Comparison of ENCODE assay signal across 33 cellular contexts in genomic region chr3:9765865-9766264, GRCh38. TPM values are rescaled to one million over a fixed set of nuclear protein-coding genes. Genes with fewer than 3 reads are reported as not detected.
DNase-seq lines count a peak whose midpoint lies in the region; ATAC-seq, FAIRE-seq and TF ChIP-seq lines count a peak whose summit lies in the region.
"Had no signal": no experiment of that assay in that cellular context is flagged by ENCODE, and none has a peak within 500 bp of the region (broad histone marks: within the 10 kb centered on the region; RNA-seq: fewer than 3 reads in every experiment).

No MANE protein-coding gene starts in this region.

- H3K4me2 ChIP-seq in A549, result no peak overlapping the region

- no peak overlapping the region for H3K4me3 ChIP-seq in A549
- H3K4me3 ChIP-seq in upper lobe of right lung, result no peak overlapping the region
- H3K4me3 ChIP-seq: ascending aorta, gastrocnemius medialis, pancreas, Peyer's patch, suprapubic skin had no signal

- TF ChIP-seq POLR2A in A549 (IDR thresholded peaks at IDR 0.05; ENCODE audit: low read length), result no peak

- TF ChIP-seq EP300 in A549 (IDR thresholded peaks at IDR 0.05), result no peak

- no peak for FAIRE-seq in A549 (lab: Jason Lieb, UNC)
- FAIRE-seq: endometrium, keratinocyte, pancreas, TTC549 had no signal

- H3K27ac ChIP-seq in A549, result no peak overlapping the region
- no peak overlapping the region for H3K27ac ChIP-seq in upper lobe of right lung
- H3K27ac ChIP-seq: ascending aorta, gastrocnemius medialis, HL-60, pancreas, Peyer's patch, suprapubic skin had no signal

- H3K9me3 ChIP-seq in A549, result no peaks in the 10 kb centered on the region
- H3K9me3 ChIP-seq in upper lobe of right lung, result no peaks in the 10 kb centered on the region
- H3K9me3 ChIP-seq: ascending aorta, gastrocnemius medialis, pancreas, Peyer's patch, suprapubic skin had no signal

- intact Hi-C loops in upper lobe of right lung (cut with DNase I) (no loop called here), sciatic nerve (cut with DNase I) (no loop called here)

- TF ChIP-seq CTCF in A549 (IDR thresholded peaks at IDR 0.05) (no peak), upper lobe of right lung (IDR thresholded peaks at IDR 0.05) (no peak)

- peaks cover 26% of the 10 kb centered on the region for H3K4me1 ChIP-seq in A549
- peaks cover 22% of the 10 kb centered on the region for H3K4me1 ChIP-seq in upper lobe of right lung

- CTCF ChIA-PET in A549 (lab: Yijun Ruan, JAX) (interaction anchor here (0.6 to 2.2 kb wide), 6 partner anchors 8 to 181 kb away, joined by 3 to 6 read pairs (median 3); no protein-coding TSS in a partner anchor), HEK293T (lab: Yijun Ruan, JAX) (no interaction called here)

- no peak for TF ChIP-seq RAD21 in A549 (conservative IDR thresholded peaks at IDR 0.05 in 1 of 2, IDR thresholded peaks at IDR 0.05 in 1 of 2)

- H3K36me3 ChIP-seq in upper lobe of right lung, result peaks cover 28% of the 10 kb centered on the region
- H3K36me3 ChIP-seq: gastrocnemius medialis, pancreas, Peyer's patch had no signal

- DNase-seq in A549 (ENCODE audit: low read depth in 1 of 2, low spot score in 1 of 2), result no peak
- peak; percentile 31 for DNase-seq in HEK293T (ENCODE audit: extremely low spot score)
- DNase-seq in amniotic epithelial cell (ENCODE audit: low read depth), result peak; percentile 41
- DNase-seq in kidney tubule cell (ENCODE audit: low spot score), result peak; percentile 34
- no peak for DNase-seq in DMS114 treated with DMSO at 0.1 percent for 48 hours (lab: John Stamatoyannopoulos, UW; ENCODE audit: unreplicated experiment)
- DNase-seq in upper lobe of right lung, result no peak
- no peak for DNase-seq in dermis blood vessel endothelial cell
- no peak for DNase-seq in sciatic nerve (ENCODE audit: low spot score)
- DNase-seq: activated CD8-positive, alpha-beta T cell treated with anti-CD3 and anti-CD28 coated beads, Interleukin-2, amount 10 ng/mL, durations not matched to agents 7 days and 5 days; activated effector memory CD4-positive, alpha-beta T cell treated with Interleukin-2 at 50 U/mL for 16 hours; activated naive CD8-positive, alpha-beta T cell treated with anti-CD3 and anti-CD28 coated beads for 36 hours; C1 segment of cervical spinal cord; COR-L47; DMS79; gastrocnemius medialis; GF-D8; hippocampal formation; naive thymus-derived CD8-positive, alpha-beta T cell; NCI-H1048; NCI-H187; NCI-H2171 treated with DMSO at 0.1 percent for 48 hours; NCI-H524; pancreas; Peyer's patch; right cardiac atrium; stimulated activated CD4-positive, alpha-beta T cell treated with anti-CD3 and anti-CD28 coated beads, Interleukin-12 subunit alpha, Interleukin-12 subunit beta, amount 100 ng/mL, for 4 hours; stimulated activated CD4-positive, alpha-beta T cell treated with anti-CD3 and anti-CD28 coated beads, Interleukin-4, amount 100 ng/mL, for 1 hour had no signal

- no peaks in the 10 kb centered on the region for H3K27me3 ChIP-seq in upper lobe of right lung
- H3K27me3 ChIP-seq: ascending aorta, gastrocnemius medialis, pancreas, Peyer's patch, suprapubic skin had no signal

- WGBS in A549 (ENCODE audit: missing lambda C conversion rate), result 90% methylated on average over 4 of the region's 4 CpGs

- ATAC-seq in A549 (0 out of 6 replicates have a peak, but pooled peaks of 1 of the 2 experiments have one; percentile 7), upper lobe of right lung (no peak), sciatic nerve (no peak)
- ATAC-seq: activated CD8-positive, alpha-beta T cell treated with anti-CD3 and anti-CD28 coated beads, Interleukin-2, amount 10 ng/mL, durations not matched to agents 7 days and 5 days; gastrocnemius medialis; naive thymus-derived CD8-positive, alpha-beta T cell; pancreas; right cardiac atrium had no signal

- POLR2A ChIA-PET in A549 (lab: Yijun Ruan, JAX) (interaction anchor here (1.2 kb wide), 1 partner anchor 16 kb away, joined by 5 read pairs; the partner anchor contains the start of gene OGG1), HEK293T (lab: Yijun Ruan, JAX) (no interaction called here)

TF ChIP-seq in A549, 52 proteins besides CTCF, POLR2A, EP300 and RAD21 (continues in another document):
- TF ChIP-seq, protein P1, sequence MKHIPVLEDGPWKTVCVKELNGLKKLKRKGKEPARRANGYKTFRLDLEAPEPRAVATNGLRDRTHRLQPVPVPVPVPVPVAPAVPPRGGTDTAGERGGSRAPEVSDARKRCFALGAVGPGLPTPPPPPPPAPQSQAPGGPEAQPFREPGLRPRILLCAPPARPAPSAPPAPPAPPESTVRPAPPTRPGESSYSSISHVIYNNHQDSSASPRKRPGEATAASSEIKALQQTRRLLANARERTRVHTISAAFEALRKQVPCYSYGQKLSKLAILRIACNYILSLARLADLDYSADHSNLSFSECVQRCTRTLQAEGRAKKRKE (CRISPR knock-in tag; IDR thresholded peaks at IDR 0.05; ENCODE audit: low read depth), result no peak
- no peak for TF ChIP-seq BHLHE40 (IDR thresholded peaks at IDR 0.05; ENCODE audit: low read depth, low read length)
- no peak for TF ChIP-seq ZC3H11A (IDR thresholded peaks at IDR 0.05)
- peak; percentile 89 for TF ChIP-seq USF2 (IDR thresholded peaks at IDR 0.05)

TF ChIP-seq in HEK293T, 16 proteins besides CTCF, POLR2A, EP300 and RAD21:
- TF ChIP-seq CTBP1 (IDR thresholded peaks at IDR 0.05; ENCODE audit: borderline replicate concordance), result no peak
- TF ChIP-seq SP1 (IDR thresholded peaks at IDR 0.05), result no peak
- no peak for TF ChIP-seq SUZ12 (IDR thresholded peaks at IDR 0.05)
- TF ChIP-seq TARDBP (IDR thresholded peaks at IDR 0.05), result no peak
- TF ChIP-seq FOXK2 (IDR thresholded peaks at IDR 0.05), result no peak
- TF ChIP-seq HDGF (IDR thresholded peaks at IDR 0.05; ENCODE audit: borderline replicate concordance), result no peak

RNA-seq across cellular contexts. Expression of gene CAMK1, which starts 3.9 kb away (rescaled TPM):
- polyA plus RNA-seq in A549 (2011; rRNA removed) (13.5 and 16.0 TPM in 2 replicates), A549 (2017; fragmentation: RNase III; extraction: RNeasy Plus Mini Kit Qiagen cat#74134 plus additional on column Dnase treatment) (15.6 to 16.1 TPM (median 15.9 TPM) in 3 replicates)
- 22.5 and 26.5 TPM in 2 replicates for polyA plus RNA-seq in A549 (2012; cell fraction: cytosol; rRNA removed)
- polyA plus RNA-seq in A549 (2012; cell fraction: nucleus; rRNA removed), result 20.9 and 21.9 TPM in 2 replicates
- polyA minus RNA-seq in A549 (2011; rRNA and poly(A)+ RNA removed), result 11.0 TPM in 2 replicates
- total RNA-seq in upper lobe of right lung (35.7 TPM), dermis blood vessel endothelial cell (34.7 and 40.3 TPM in 2 replicates), sciatic nerve (26.9 TPM)

RNA-seq across cellular contexts. Expression of gene OGG1, which starts 16.1 kb away (rescaled TPM):
- polyA plus RNA-seq in A549 (2011; rRNA removed), result 21.2 and 21.6 TPM in 2 replicates
- 25.9 and 30.9 TPM in 2 replicates for polyA plus RNA-seq in A549 (2012; cell fraction: cytosol; rRNA removed)
- 27.7 and 29.5 TPM in 2 replicates for polyA plus RNA-seq in A549 (2012; cell fraction: nucleus; rRNA removed)
- polyA plus RNA-seq in A549 (2017; fragmentation: RNase III; extraction: RNeasy Plus Mini Kit Qiagen cat#74134 plus additional on column Dnase treatment), result 17.2 to 20.0 TPM (median 18.1 TPM) in 3 replicates
- polyA minus RNA-seq in A549 (2011; rRNA and poly(A)+ RNA removed), result 49.8 and 52.6 TPM in 2 replicates
- total RNA-seq in upper lobe of right lung, result 17.2 TPM
- total RNA-seq in dermis blood vessel endothelial cell, result 15.5 and 16.6 TPM in 2 replicates
- 31.2 TPM for total RNA-seq in sciatic nerve

RNA-seq across cellular contexts. Expression of gene TADA3, which starts 26.4 kb away (rescaled TPM):
- polyA plus RNA-seq in A549 (2011; rRNA removed) (42.6 and 49.2 TPM in 2 replicates), A549 (2017; fragmentation: RNase III; extraction: RNeasy Plus Mini Kit Qiagen cat#74134 plus additional on column Dnase treatment) (44.3 to 53.6 TPM (median 50.3 TPM) in 3 replicates)
- polyA plus RNA-seq in A549 (2012; cell fraction: cytosol; rRNA removed), result 50.2 and 57.1 TPM in 2 replicates
- 36.8 and 43.0 TPM in 2 replicates for polyA plus RNA-seq in A549 (2012; cell fraction: nucleus; rRNA removed)
- 46.9 and 52.3 TPM in 2 replicates for polyA minus RNA-seq in A549 (2011; rRNA and poly(A)+ RNA removed)
- total RNA-seq in upper lobe of right lung (55.8 TPM), dermis blood vessel endothelial cell (39.5 and 60.6 TPM in 2 replicates), sciatic nerve (43.1 TPM)

RNA-seq across cellular contexts. Expression of gene ARPC4, which starts 27.0 kb away (rescaled TPM):
- polyA plus RNA-seq in A549 (2011; rRNA removed) (126 and 140 TPM in 2 replicates), A549 (2017; fragmentation: RNase III; extraction: RNeasy Plus Mini Kit Qiagen cat#74134 plus additional on column Dnase treatment) (292 to 310 TPM (median 298 TPM) in 3 replicates)
- 152 and 172 TPM in 2 replicates for polyA plus RNA-seq in A549 (2012; cell fraction: cytosol; rRNA removed)
- polyA plus RNA-seq in A549 (2012; cell fraction: nucleus; rRNA removed), result 80.9 and 87.3 TPM in 2 replicates
- polyA minus RNA-seq in A549 (2011; rRNA and poly(A)+ RNA removed), result 124 and 133 TPM in 2 replicates
- total RNA-seq in upper lobe of right lung (148 TPM), dermis blood vessel endothelial cell (210 and 309 TPM in 2 replicates), sciatic nerve (117 TPM)

RNA-seq across cellular contexts. Expression of gene BRPF1, which starts 34.3 kb away (rescaled TPM):
- polyA plus RNA-seq in A549 (2011; rRNA removed), result 8.6 and 10.1 TPM in 2 replicates
- polyA plus RNA-seq in A549 (2012; cell fraction: cytosol; rRNA removed), result 15.7 and 17.4 TPM in 2 replicates
- 35.8 and 42.1 TPM in 2 replicates for polyA plus RNA-seq in A549 (2012; cell fraction: nucleus; rRNA removed)
- polyA plus RNA-seq in A549 (2017; fragmentation: RNase III; extraction: RNeasy Plus Mini Kit Qiagen cat#74134 plus additional on column Dnase treatment), result 11.9 to 12.4 TPM (median 12.1 TPM) in 3 replicates
- 19.0 and 20.4 TPM in 2 replicates for polyA minus RNA-seq in A549 (2011; rRNA and poly(A)+ RNA removed)
- 23.7 TPM for total RNA-seq in upper lobe of right lung
- total RNA-seq in dermis blood vessel endothelial cell, result 24.8 and 29.3 TPM in 2 replicates
- total RNA-seq in sciatic nerve, result 19.8 TPM

Comparison
In these comparisons a context has a peak if more than half of its experiments do, and no peak if none do; other contexts are left out.
1. DNase-seq: peak in HEK293T (single experiment), amniotic epithelial cell (single experiment) and kidney tubule cell (single experiment); none in A549 (0 of 2), DMS114 treated with DMSO at 0.1 percent for 48 hours (single experiment), upper lobe of right lung (single experiment), dermis blood vessel endothelial cell (single experiment) and sciatic nerve (single experiment).